Comparison of ENCODE assay signal across 19 cellular contexts in the genomic region with DNA sequence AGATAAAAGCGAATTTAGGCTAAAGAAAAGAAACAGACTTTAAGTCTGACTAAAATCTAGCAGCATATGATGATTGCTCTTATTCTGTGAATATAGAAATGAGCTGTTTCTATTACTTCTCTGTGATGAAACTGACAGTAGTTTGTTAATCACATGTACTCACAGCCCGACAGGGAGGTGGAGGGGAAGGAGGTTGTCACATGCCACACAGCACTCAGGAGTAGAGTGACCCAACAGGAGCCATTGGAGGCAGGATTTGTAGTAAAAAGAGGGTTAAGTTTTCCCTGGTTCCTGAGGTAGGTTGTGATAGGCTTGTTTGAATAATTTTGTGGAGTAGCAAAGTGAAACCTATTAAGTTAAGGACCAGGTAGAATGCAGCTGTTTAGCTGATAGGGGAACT.
"Had no signal": no experiment of that assay in that cellular context is flagged by ENCODE, and none has a peak within 500 bp of the region (broad histone marks: within the 10 kb centered on the region; RNA-seq: fewer than 3 reads in every experiment).

No MANE protein-coding gene starts in this region.

- H3K36me3 ChIP-seq: cardiac muscle cell, heart right ventricle, stomach, suprapubic skin, tibial nerve had no signal

- H3K27me3 ChIP-seq: cardiac muscle cell, heart right ventricle, stomach, suprapubic skin, tibial nerve had no signal

- H3K4me2 ChIP-seq: smooth muscle cell had no signal

- H3K9me3 ChIP-seq: heart right ventricle, stomach, suprapubic skin, tibial nerve had no signal

- H3K4me3 ChIP-seq: cardiac muscle cell, heart right ventricle, smooth muscle cell, stomach, suprapubic skin, tibial nerve had no signal

- H3K27ac ChIP-seq: cardiac muscle cell, heart right ventricle, stomach, suprapubic skin, tibial nerve had no signal

- ATAC-seq: activated naive CD8-positive, alpha-beta T cell treated with anti-CD3 and anti-CD28 coated beads, Interleukin-2, amount 50 U/mL, for 24 hours; heart right ventricle; left colon; sciatic nerve; stimulated activated memory B cell treated with anti-CD40 and anti-IgM and Interleukin-4, amounts not matched to agents 10 μg/mL and 1 μg/mL and 100 μg/mL, for 72 hours had no signal

- DNase-seq: activated CD4-positive, alpha-beta memory T cell treated with anti-CD3 and anti-CD28 coated beads, Interleukin-2, amount 10 ng/mL, durations not matched to agents 7 days and 5 days; activated CD4-positive, alpha-beta T cell treated with anti-CD3 and anti-CD28 coated beads for 48 hours; activated gamma-delta T cell; activated naive CD4-positive, alpha-beta T cell treated with anti-CD3 and anti-CD28 coated beads, Interleukin-2, amount 50 U/mL, for 16 hours; activated naive CD8-positive, alpha-beta T cell treated with anti-CD3 and anti-CD28 coated beads, Interleukin-2, amount 50 U/mL, for 24 hours; cortex of kidney; foreskin fibroblast; heart right ventricle; left colon; mesenchymal stem cell; naive B cell; stimulated activated CD4-positive, alpha-beta T cell treated with anti-CD3 and anti-CD28 coated beads, Interleukin-15, amount 100 ng/mL, for 24 hours; stomach had no signal
